8 cellular contexts compared by ENCODE assay signal in genomic region chr5:160399402-160400353, GRCh38. TPM values are rescaled to one million over a fixed set of nuclear protein-coding genes. Genes with fewer than 3 reads are reported as not detected.
DNase-seq lines count a peak whose midpoint lies in the region; FAIRE-seq and TF ChIP-seq lines count a peak whose summit lies in the region.

FAM200C (minus strand) TSS chr5:160400054; CDS start chr5:160395490, 4,564 bp downstream.

- H3K9me3 ChIP-seq in MG63 (no peaks in the 10 kb centered on the region), stomach (no peaks in the 10 kb centered on the region)

- H3K9me3 Mint-ChIP-seq in neural crest cell, result no peaks in the 10 kb centered on the region

- peaks cover 52% of the 10 kb centered on the region for H3K4me1 Mint-ChIP-seq in neural crest cell

- no peaks in the 10 kb centered on the region for H3K27me3 Mint-ChIP-seq in neural crest cell (ENCODE audit: low read depth)

- no peak for TF ChIP-seq EP300 in stomach (IDR thresholded peaks at IDR 0.05)

- peak; percentile 94 for DNase-seq in HCEC 1CT
- DNase-seq in MG63, result peak; percentile 97
- DNase-seq in activated gamma-delta T cell (lab: John Stamatoyannopoulos, UW), result peak; percentile 29
- DNase-seq in fibroblast of villous mesenchyme (ENCODE audit: low read depth), result peak; percentile 97
- peak; percentile 88 for DNase-seq in neural crest cell (ENCODE audit: low read depth, low spot score)
- DNase-seq in stomach, result peak; percentile 86

- intact Hi-C loops in stomach (cut with DNase I; ENCODE audit: low total_unique reads), result no loop called here

- peak within 1 kb of the TSS; percentile 70 for H3K4me3 ChIP-seq in MG63
- H3K4me3 ChIP-seq in fibroblast of villous mesenchyme (ENCODE audit: low read depth, low read length), result peak within 1 kb of the TSS; percentile 72
- peak within 1 kb of the TSS; percentile 58 to 76 (median 69) for H3K4me3 ChIP-seq in stomach

- H3K36me3 ChIP-seq in MG63 (peaks cover 33% of the 10 kb centered on the region), stomach (peaks cover 20 to 40% (median 34%) of the 10 kb centered on the region in 4 donors)

- H3K27me3 ChIP-seq in MG63 (no peaks in the 10 kb centered on the region), stomach (no peaks in the 10 kb centered on the region)

- H3K27ac Mint-ChIP-seq in neural crest cell (ENCODE audit: unreplicated experiment), result peak within 1 kb of the TSS; percentile 98

- 0 to 1% (median 1%) methylated on average over 41 of the region's 41 CpGs for WGBS in stomach, 5 donors

- peak within 1 kb of the TSS; percentile 92 for H3K4me3 Mint-ChIP-seq in neural crest cell

- peaks cover 16 to 44% (median 30%) of the 10 kb centered on the region in 4 donors for H3K4me1 ChIP-seq in stomach

- H3K27ac ChIP-seq in stomach, result peak within 1 kb of the TSS; percentile 86 to 95 (median 89)

- H3K36me3 Mint-ChIP-seq in neural crest cell (ENCODE audit: low read depth), result peaks cover 5% of the 10 kb centered on the region

- TF ChIP-seq CTCF in fibroblast of villous mesenchyme (IDR thresholded peaks at IDR 0.05; ENCODE audit: insufficient read depth, low read depth, low read length), result no peak
- no peak for TF ChIP-seq CTCF in neural crest cell (conservative IDR thresholded peaks at IDR 0.05)
- TF ChIP-seq CTCF in stomach (IDR thresholded peaks at IDR 0.05), result no peak

- FAIRE-seq in G401.6 (lab: Jason Lieb, UNC), result peak; percentile 96

- TF ChIP-seq POLR2A in Raji (IDR thresholded peaks at IDR 0.05; ENCODE audit: insufficient read depth, low read depth, low read length), result peak; percentile 89
- TF ChIP-seq POLR2A in stomach (IDR thresholded peaks at IDR 0.05), result peak in 2 of 4 donors; percentile 44 to 69

RNA-seq across cellular contexts. Expression of gene FAM200C, which starts in this region (rescaled TPM):
- 4.9 and 6.3 TPM in 2 replicates for total RNA-seq in MG63 (2014; rRNA removed; shearing (Covaris generic); ENCODE audit: low replicate concordance)
- total RNA-seq in fibroblast of villous mesenchyme (2.9 and 4.7 TPM in 2 replicates), neural crest cell (9.1 and 9.6 TPM in 2 replicates), stomach (1 to 10 TPM in 4 of 5 donors, under 1 TPM in 1; 0.29 to 7.2 (median 1.8) TPM)
- polyA plus RNA-seq in stomach, result 1 to 10 TPM; 1.2 to 2.7 (median 1.4) TPM

Comparison
In these comparisons a context has a peak if more than half of its experiments do, and no peak if none do; other contexts are left out.
1. Peak in every context shown above with its lines: DNase-seq, H3K4me3 ChIP-seq and H3K27ac ChIP-seq.
2. DNase-seq: peak in every context shown above with its lines; median percentile 97 in MG63; 97 in fibroblast of villous mesenchyme; 94 in HCEC 1CT; 88 in neural crest cell; 86 in stomach; 29 in activated gamma-delta T cell.